ENCODE assay signal across 8 cellular contexts in the genomic region with DNA sequence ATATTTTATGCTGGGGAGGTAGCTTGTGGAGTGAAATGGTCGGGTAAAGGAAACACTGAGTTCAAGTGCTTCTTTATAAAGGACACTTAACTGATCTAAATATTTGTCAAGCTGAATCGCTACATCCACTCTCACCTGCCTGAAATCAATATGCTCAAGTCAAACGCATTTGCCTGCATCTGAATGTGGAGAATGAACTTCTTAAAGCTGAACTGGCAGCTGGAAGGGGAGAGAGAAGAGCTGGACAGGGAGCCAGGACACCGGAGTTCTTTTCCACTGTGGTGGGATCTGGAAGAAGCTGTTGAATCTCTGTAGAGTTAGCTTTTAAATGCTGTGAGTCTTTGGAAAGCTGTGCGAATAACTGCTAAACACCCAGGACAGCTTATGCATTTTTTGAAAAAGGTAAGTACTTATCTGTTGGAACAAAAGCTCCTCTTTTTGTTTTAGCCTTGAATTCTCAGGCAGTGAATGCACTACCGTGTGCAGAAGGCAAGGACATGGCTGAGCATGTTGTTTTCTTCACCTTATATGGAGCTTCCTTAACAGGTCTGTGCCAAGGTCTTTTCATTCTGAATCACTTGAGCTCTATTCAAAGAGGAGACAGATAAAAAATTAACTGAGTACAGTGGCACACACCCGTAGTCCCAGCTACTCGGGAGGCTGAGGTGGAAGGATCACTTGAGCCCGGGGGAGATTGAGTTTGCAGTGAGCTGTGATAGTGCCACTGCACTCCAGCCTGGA.
A peak's percentile ranks its signal among the peaks of the same experiment; 100 is the strongest.
DNase-seq lines count a peak whose midpoint lies in the region; ATAC-seq and TF ChIP-seq lines count a peak whose summit lies in the region.

No MANE protein-coding gene starts in this region.

- H3K36me3 ChIP-seq in lower lobe of right lung, result no peaks in the 10 kb centered on the region

- TF ChIP-seq CTCF in lower lobe of right lung (IDR thresholded peaks at IDR 0.05), result no peak

- H3K27ac Mint-ChIP-seq in activated naive CD8-positive, alpha-beta T cell, result peak overlapping the region; percentile 52

- no peaks in the 10 kb centered on the region for H3K9me3 ChIP-seq in lower lobe of right lung

- H3K36me3 Mint-ChIP-seq in activated naive CD8-positive, alpha-beta T cell, result peaks cover 2% of the 10 kb centered on the region

- DNase-seq in DMS79 (lab: John Stamatoyannopoulos, UW) (peak; percentile 17), lower lobe of right lung (no peak), iPS-NIHi11 (ENCODE audit: low spot score) (no peak)
- no peak for DNase-seq in central memory CD4-positive, alpha-beta T cell

- H3K4me1 ChIP-seq in lower lobe of right lung, result peaks cover 35% of the 10 kb centered on the region

- no peak overlapping the region for H3K4me3 Mint-ChIP-seq in activated naive CD8-positive, alpha-beta T cell

- no peaks in the 10 kb centered on the region for H3K9me3 Mint-ChIP-seq in activated naive CD8-positive, alpha-beta T cell (ENCODE audit: low read depth)

- intact Hi-C loops in lower lobe of right lung (cut with DNase I), result no loop called here

- H3K4me3 ChIP-seq in lower lobe of right lung, result no peak overlapping the region

- peaks cover 16% of the 10 kb centered on the region for H3K4me1 Mint-ChIP-seq in activated naive CD8-positive, alpha-beta T cell (ENCODE audit: low read depth)

- no peaks in the 10 kb centered on the region for H3K27me3 ChIP-seq in lower lobe of right lung (ENCODE audit: low read depth)

- peak overlapping the region; percentile 37 for H3K27ac ChIP-seq in lower lobe of right lung

- no peaks in the 10 kb centered on the region for H3K27me3 Mint-ChIP-seq in activated naive CD8-positive, alpha-beta T cell

- ATAC-seq in HG03064 (IDR thresholded peaks at IDR 0.05; ENCODE audit: low read depth, unreplicated experiment) (peak; percentile 46), lower lobe of right lung (peak; percentile 28 to 57), HG03139 (IDR thresholded peaks at IDR 0.05; ENCODE audit: unreplicated experiment) (no peak), GM19467 (IDR thresholded peaks at IDR 0.05; ENCODE audit: unreplicated experiment) (no peak)

Comparison
In these comparisons a context has a peak if more than half of its experiments do, and no peak if none do; other contexts are left out.
1. ATAC-seq: peak in HG03064 (single experiment) and lower lobe of right lung (2 of 2); none in HG03139 (single experiment) and GM19467 (single experiment).